ENCODE assay signal across 8 cellular contexts in genomic region chrX:52995974-52996304, GRCh38. TPM values are rescaled to one million over a fixed set of nuclear protein-coding genes. Genes with fewer than 3 reads are reported as not detected.
DNase-seq lines count a peak whose midpoint lies in the region; ATAC-seq, FAIRE-seq and TF ChIP-seq lines count a peak whose summit lies in the region.

No MANE protein-coding gene starts in this region.

- CTCF ChIA-PET in activated CD4-positive, alpha-beta T cell treated with anti-CD3 and anti-CD28 coated beads, Interleukin-2, amount 10 ng/mL, durations not matched to agents 7 days and 5 days (lab: Charles Lee) = interaction anchor here (0.6 kb wide), 1 partner anchor 930 kb away, joined by 3 read pairs; no protein-coding TSS in a partner anchor
- CTCF ChIA-PET in activated CD8-positive, alpha-beta T cell treated with anti-CD3 and anti-CD28 coated beads, Interleukin-2, amount 10 ng/mL, durations not matched to agents 7 days and 5 days (lab: Charles Lee) = interaction anchor here (0.9 to 2.2 kb wide), 2 partner anchors 9 to 422 kb away, joined by 4 to 10 read pairs; no protein-coding TSS in a partner anchor

- H3K4me3 ChIP-seq in keratinocyte (ENCODE audit: control insufficient read depth in 2 of 3, extremely low read depth in 1 of 3, insufficient read depth in 2 of 3, low read depth in 1 of 3, low read length in 3 of 3) = peak overlapping the region; percentile 41 to 72 (median 66)
- peak overlapping the region; percentile 74 for H3K4me3 ChIP-seq in thoracic aorta

- no peaks in the 10 kb centered on the region for H3K9me3 Mint-ChIP-seq in activated CD4-positive, alpha-beta T cell treated with anti-CD3 and anti-CD28 coated beads, Interleukin-2, amount 10 ng/mL, durations not matched to agents 7 days and 5 days
- H3K9me3 Mint-ChIP-seq in activated CD8-positive, alpha-beta T cell treated with anti-CD3 and anti-CD28 coated beads, Interleukin-2, amount 10 ng/mL, durations not matched to agents 7 days and 5 days (ENCODE audit: insufficient read depth) = no peaks in the 10 kb centered on the region

- peak overlapping the region; percentile 72 for H2AFZ ChIP-seq in keratinocyte (ENCODE audit: control insufficient read depth, low read length)

- POLR2A ChIA-PET in activated CD4-positive, alpha-beta T cell treated with anti-CD3 and anti-CD28 coated beads, Interleukin-2, amount 10 ng/mL, durations not matched to agents 7 days and 5 days (lab: Charles Lee) = no interaction called here
- POLR2A ChIA-PET in activated CD8-positive, alpha-beta T cell treated with anti-CD3 and anti-CD28 coated beads, Interleukin-2, amount 10 ng/mL, durations not matched to agents 7 days and 5 days (lab: Charles Lee) = interaction anchor here (0.6 kb wide), 1 partner anchor 82 kb away, joined by 3 read pairs; no protein-coding TSS in a partner anchor

- no peaks in the 10 kb centered on the region for H4K20me1 ChIP-seq in keratinocyte (ENCODE audit: control insufficient read depth, extremely low read depth, insufficient read depth, low read length)

- H3K4me1 ChIP-seq in keratinocyte (ENCODE audit: control insufficient read depth, extremely low read depth, insufficient read depth, low read length) = no peaks in the 10 kb centered on the region
- peaks cover 8 to 12% of the 10 kb centered on the region in 2 donors for H3K4me1 ChIP-seq in thoracic aorta (ENCODE audit: control insufficient read depth in 1 of 2, low read depth in 2 of 2)

- H3K36me3 Mint-ChIP-seq in activated CD4-positive, alpha-beta T cell treated with anti-CD3 and anti-CD28 coated beads, Interleukin-2, amount 10 ng/mL, durations not matched to agents 7 days and 5 days (ENCODE audit: low read depth) = no peaks in the 10 kb centered on the region
- no peaks in the 10 kb centered on the region for H3K36me3 Mint-ChIP-seq in activated CD8-positive, alpha-beta T cell treated with anti-CD3 and anti-CD28 coated beads, Interleukin-2, amount 10 ng/mL, durations not matched to agents 7 days and 5 days (ENCODE audit: low read depth)

- peak overlapping the region; percentile 82 for H3K4me3 Mint-ChIP-seq in activated CD4-positive, alpha-beta T cell treated with anti-CD3 and anti-CD28 coated beads, Interleukin-2, amount 10 ng/mL, durations not matched to agents 7 days and 5 days
- peak overlapping the region; percentile 90 for H3K4me3 Mint-ChIP-seq in activated CD8-positive, alpha-beta T cell treated with anti-CD3 and anti-CD28 coated beads, Interleukin-2, amount 10 ng/mL, durations not matched to agents 7 days and 5 days

- H3K9me1 ChIP-seq in keratinocyte (ENCODE audit: control insufficient read depth, extremely low read depth, insufficient read depth, low read length) = no peaks in the 10 kb centered on the region

- H3K27ac ChIP-seq in keratinocyte (ENCODE audit: control insufficient read depth, insufficient read depth, low read length) (peak overlapping the region; percentile 90), thoracic aorta (peak overlapping the region; percentile 84 to 87)

- no peaks in the 10 kb centered on the region for H3K27me3 Mint-ChIP-seq in activated CD4-positive, alpha-beta T cell treated with anti-CD3 and anti-CD28 coated beads, Interleukin-2, amount 10 ng/mL, durations not matched to agents 7 days and 5 days
- H3K27me3 Mint-ChIP-seq in activated CD8-positive, alpha-beta T cell treated with anti-CD3 and anti-CD28 coated beads, Interleukin-2, amount 10 ng/mL, durations not matched to agents 7 days and 5 days (ENCODE audit: low read depth) = no peaks in the 10 kb centered on the region

- H3K27me3 ChIP-seq in keratinocyte (ENCODE audit: control insufficient read depth, extremely low read depth, insufficient read depth, low read length) = no peaks in the 10 kb centered on the region
- no peaks in the 10 kb centered on the region for H3K27me3 ChIP-seq in thoracic aorta (replicated peaks; ENCODE audit: insufficient read depth)

- peaks cover 27% of the 10 kb centered on the region for H3K4me1 Mint-ChIP-seq in activated CD4-positive, alpha-beta T cell treated with anti-CD3 and anti-CD28 coated beads, Interleukin-2, amount 10 ng/mL, durations not matched to agents 7 days and 5 days
- H3K4me1 Mint-ChIP-seq in activated CD8-positive, alpha-beta T cell treated with anti-CD3 and anti-CD28 coated beads, Interleukin-2, amount 10 ng/mL, durations not matched to agents 7 days and 5 days (ENCODE audit: low read depth) = peaks cover 22% of the 10 kb centered on the region

- no peak for FAIRE-seq in keratinocyte (lab: Jason Lieb, UNC)

- no peak for DNase-seq in activated CD4-positive, alpha-beta T cell treated with anti-CD3 and anti-CD28 coated beads, Interleukin-2, amount 10 ng/mL, durations not matched to agents 7 days and 5 days
- no peak for DNase-seq in activated CD4-positive, alpha-beta T cell treated with anti-CD3 and anti-CD28 coated beads for 1 hour
- no peak for DNase-seq in activated CD8-positive, alpha-beta T cell treated with anti-CD3 and anti-CD28 coated beads, Interleukin-2, amount 10 ng/mL, durations not matched to agents 7 days and 5 days
- DNase-seq in keratinocyte (ENCODE audit: low read depth, low spot score) = no peak
- no peak for DNase-seq in thoracic aorta (ENCODE audit: low spot score)
- DNase-seq in NCI-H748 treated with DMSO at 0.1 percent for 48 hours (lab: John Stamatoyannopoulos, UW) = no peak
- DNase-seq in NCI-H1436 treated with DMSO at 0.1 percent for 48 hours (lab: John Stamatoyannopoulos, UW) = no peak

- H3K36me3 ChIP-seq in keratinocyte (ENCODE audit: control insufficient read depth in 2 of 2, extremely low read depth in 1 of 2, insufficient read depth in 2 of 2, low read length in 2 of 2) (no peaks in the 10 kb centered on the region), thoracic aorta (no peaks in the 10 kb centered on the region)

- H3K79me2 ChIP-seq in keratinocyte (ENCODE audit: control insufficient read depth, insufficient read depth, low read length) = peaks cover 7% of the 10 kb centered on the region

- peak overlapping the region; percentile 98 for H3K27ac Mint-ChIP-seq in activated CD4-positive, alpha-beta T cell treated with anti-CD3 and anti-CD28 coated beads, Interleukin-2, amount 10 ng/mL, durations not matched to agents 7 days and 5 days
- peak overlapping the region; percentile 100 for H3K27ac Mint-ChIP-seq in activated CD8-positive, alpha-beta T cell treated with anti-CD3 and anti-CD28 coated beads, Interleukin-2, amount 10 ng/mL, durations not matched to agents 7 days and 5 days

- H3K9ac ChIP-seq in keratinocyte (ENCODE audit: control insufficient read depth, extremely low read depth, insufficient read depth, low read length) = peak overlapping the region; percentile 95

- H3K4me2 ChIP-seq in keratinocyte (ENCODE audit: control insufficient read depth, extremely low read depth, insufficient read depth, low read depth, low read length) = peak overlapping the region; percentile 75

- H3K9me3 ChIP-seq in keratinocyte (ENCODE audit: control insufficient read depth, low read depth, low read length) = no peaks in the 10 kb centered on the region
- H3K9me3 ChIP-seq in thoracic aorta = no peaks in the 10 kb centered on the region

- TF ChIP-seq CTCF in keratinocyte (optimal IDR thresholded peaks at IDR 0.05 in 1 of 3, IDR thresholded peaks at IDR 0.05 in 1 of 3, conservative IDR thresholded peaks at IDR 0.05 in 1 of 3; ENCODE audit: extremely low read depth in 1 of 3, insufficient read depth in 2 of 3, low read length in 3 of 3) (no peak), thoracic aorta (IDR thresholded peaks at IDR 0.05) (peak; percentile 5)

- ATAC-seq in activated CD8-positive, alpha-beta T cell treated with anti-CD3 and anti-CD28 coated beads, Interleukin-2, amount 10 ng/mL, durations not matched to agents 7 days and 5 days = no peak
- ATAC-seq in thoracic aorta (ENCODE audit: insufficient number of reproducible peaks, low FRiP score, low read depth) (no peak), HG03039 (IDR thresholded peaks at IDR 0.05; ENCODE audit: unreplicated experiment) (no peak)

- dilution Hi-C loops in keratinocyte (cut with MboI; ENCODE audit: extremely low pct_ligation_motif_present, low sequenced_read_pairs) = no loop called here

RNA-seq across cellular contexts. Expression of gene FAM156A, which starts 37.6 kb away (rescaled TPM):
- total RNA-seq in activated CD4-positive, alpha-beta T cell treated with anti-CD3 and anti-CD28 coated beads, Interleukin-2, amount 10 ng/mL, durations not matched to agents 7 days and 5 days = 10 to 100 TPM; 23.5 to 25.7 TPM
- 10 to 100 TPM; 19.3 to 19.7 TPM for total RNA-seq in activated CD8-positive, alpha-beta T cell treated with anti-CD3 and anti-CD28 coated beads, Interleukin-2, amount 10 ng/mL, durations not matched to agents 7 days and 5 days
- polyA plus RNA-seq in keratinocyte = 11.2 to 17.2 TPM (median 12.8 TPM) in 3 replicates
- 2.7 TPM for polyA plus RNA-seq in keratinocyte (2011; ENCODE audit: low read depth)
- 4.3 and 4.7 TPM in 2 replicates for polyA plus RNA-seq in keratinocyte (2011; cell fraction: cytosol; rRNA removed)
- 81.5 and 92.6 TPM in 2 replicates for polyA plus RNA-seq in keratinocyte (2011; cell fraction: nucleus; rRNA removed)
- polyA plus RNA-seq in keratinocyte (2012; ENCODE audit: low replicate concordance) = 7.6 and 11.2 TPM in 2 replicates
- polyA minus RNA-seq in keratinocyte = 3.7 to 6.2 TPM (median 4.2 TPM) in 3 replicates
- 1.9 TPM for polyA minus RNA-seq in keratinocyte (2011; cell fraction: cytosol; rRNA and poly(A)+ RNA removed)
- 4.7 and 9.5 TPM in 2 replicates for polyA minus RNA-seq in keratinocyte (2011; cell fraction: nucleus; rRNA and poly(A)+ RNA removed)
- total RNA-seq in thoracic aorta = 10 to 100 TPM; 44.3 to 55.7 TPM

RNA-seq across cellular contexts. Expression of gene GPR173, which starts 52.6 kb away (rescaled TPM):
- total RNA-seq in activated CD4-positive, alpha-beta T cell treated with anti-CD3 and anti-CD28 coated beads, Interleukin-2, amount 10 ng/mL, durations not matched to agents 7 days and 5 days = not detected
- total RNA-seq in activated CD8-positive, alpha-beta T cell treated with anti-CD3 and anti-CD28 coated beads, Interleukin-2, amount 10 ng/mL, durations not matched to agents 7 days and 5 days = not detected
- polyA plus RNA-seq in keratinocyte = 0.08 to 0.20 TPM (median 0.10 TPM) in 3 replicates
- polyA plus RNA-seq in keratinocyte (2011; ENCODE audit: low read depth) = not detected
- 0.04 TPM in 2 replicates for polyA plus RNA-seq in keratinocyte (2011; cell fraction: cytosol; rRNA removed)
- 0.35 and 0.42 TPM in 2 replicates for polyA plus RNA-seq in keratinocyte (2011; cell fraction: nucleus; rRNA removed)
- 0.22 TPM in 1 of 2 replicates, not detected in the other for polyA plus RNA-seq in keratinocyte (2012; ENCODE audit: low replicate concordance)
- 0.10 to 0.43 TPM in 2 of 3 replicates, not detected in the other for polyA minus RNA-seq in keratinocyte
- polyA minus RNA-seq in keratinocyte (2011; cell fraction: cytosol; rRNA and poly(A)+ RNA removed) = not detected
- 0.39 TPM in 1 of 2 replicates, not detected in the other for polyA minus RNA-seq in keratinocyte (2011; cell fraction: nucleus; rRNA and poly(A)+ RNA removed)
- total RNA-seq in thoracic aorta = 1 to 10 TPM; 2.3 to 2.7 TPM
